ENCODE assay signal across 9 cellular contexts in genomic region chr16:29975134-29975538, GRCh38. TPM values are rescaled to one million over a fixed set of nuclear protein-coding genes. Genes with fewer than 3 reads are reported as not detected.
DNase-seq lines count a peak whose midpoint lies in the region; ATAC-seq and TF ChIP-seq lines count a peak whose summit lies in the region.
"Had no signal": no experiment of that assay in that cellular context is flagged by ENCODE, and none has a peak within 500 bp of the region (broad histone marks: within the 10 kb centered on the region; RNA-seq: fewer than 3 reads in every experiment).

No MANE protein-coding gene starts in this region.

- peak overlapping the region; percentile 75 to 99 (median 96) for H3K4me3 ChIP-seq in BLaER1 treated with 17β-estradiol and CSF1 and Interleukin-3, amounts not matched to agents 10 nM and 100 nM
- peak overlapping the region; percentile 89 for H3K4me3 ChIP-seq in NT2/D1 (ENCODE audit: insufficient read length, low read depth)
- peak overlapping the region; percentile 100 for H3K4me3 ChIP-seq in effector memory CD4-positive, alpha-beta T cell (ENCODE audit: insufficient read depth, low read depth, low read length, poor library complexity, severe bottlenecking)

- peaks cover 32 to 59% (median 50%) of the 10 kb centered on the region in 11 experiments for H4K20me1 ChIP-seq in BLaER1 treated with 17β-estradiol and CSF1 and Interleukin-3, amounts not matched to agents 10 nM and 100 nM

- peaks cover 37 to 60% (median 51%) of the 10 kb centered on the region in 11 experiments for H3K36me3 ChIP-seq in BLaER1 treated with 17β-estradiol and CSF1 and Interleukin-3, amounts not matched to agents 10 nM and 100 nM
- peaks cover 47% of the 10 kb centered on the region for H3K36me3 ChIP-seq in NT2/D1 (ENCODE audit: insufficient read depth, insufficient read length, low read length)
- peaks cover 28% of the 10 kb centered on the region for H3K36me3 ChIP-seq in effector memory CD4-positive, alpha-beta T cell (ENCODE audit: control insufficient read depth, insufficient read depth, low read length)

- H3K4me1 Mint-ChIP-seq in neural crest cell, result peaks cover 38% of the 10 kb centered on the region

- H3K27ac ChIP-seq in BLaER1 treated with 17β-estradiol and CSF1 and Interleukin-3, amounts not matched to agents 10 nM and 100 nM, result peak overlapping the region in 9 of 11 experiments; percentile 79 to 89 (median 84); a peak in 12 of 22 replicates
- H3K27ac ChIP-seq in effector memory CD4-positive, alpha-beta T cell (ENCODE audit: insufficient read depth, low read length, poor library complexity, severe bottlenecking), result peak overlapping the region; percentile 91

- H3K27ac Mint-ChIP-seq in neural crest cell (ENCODE audit: unreplicated experiment), result peak overlapping the region; percentile 83

- TF ChIP-seq CTCF in neural crest cell (conservative IDR thresholded peaks at IDR 0.05), result no peak

- DNase-seq in NT2/D1 (ENCODE audit: low read depth, low spot score), result no peak
- no peak for DNase-seq in effector memory CD4-positive, alpha-beta T cell
- DNase-seq in neural crest cell (ENCODE audit: low read depth, low spot score), result no peak
- no peak for DNase-seq in effector CD8-positive, alpha-beta T cell (lab: John Stamatoyannopoulos, UW)
- DNase-seq in iPS-NIHi7 (ENCODE audit: extremely low spot score), result no peak
- no peak for DNase-seq in activated CD4-positive, alpha-beta T cell treated with anti-CD3 and anti-CD28 coated beads for 48 hours
- DNase-seq: NCI-H2227 treated with DMSO at 0.1 percent for 48 hours had no signal

- no peak for ATAC-seq in GM21786 (IDR thresholded peaks at IDR 0.05; ENCODE audit: unreplicated experiment)

- peak overlapping the region; percentile 83 to 95 (median 93) for H3K9ac ChIP-seq in BLaER1 treated with 17β-estradiol and CSF1 and Interleukin-3, amounts not matched to agents 10 nM and 100 nM
- H3K9ac ChIP-seq in NT2/D1 (ENCODE audit: insufficient read length, low read depth), result peak overlapping the region; percentile 97

- peak overlapping the region; percentile 96 to 100 (median 99) for H3K4me2 ChIP-seq in BLaER1 treated with 17β-estradiol and CSF1 and Interleukin-3, amounts not matched to agents 10 nM and 100 nM

- H3K4me1 ChIP-seq in BLaER1 treated with 17β-estradiol and CSF1 and Interleukin-3, amounts not matched to agents 10 nM and 100 nM, result peaks cover 36 to 59% (median 48%) of the 10 kb centered on the region in 10 experiments
- peaks cover 7% of the 10 kb centered on the region for H3K4me1 ChIP-seq in NT2/D1 (ENCODE audit: insufficient read depth, insufficient read length)
- peaks cover 25% of the 10 kb centered on the region for H3K4me1 ChIP-seq in effector memory CD4-positive, alpha-beta T cell (ENCODE audit: control insufficient read depth, insufficient read depth, low read length, poor library complexity, severe bottlenecking)

- H3K27me3 ChIP-seq in BLaER1 treated with 17β-estradiol and CSF1 and Interleukin-3, amounts not matched to agents 10 nM and 100 nM, result no peaks in the 10 kb centered on the region
- H3K27me3 ChIP-seq in NT2/D1 (ENCODE audit: insufficient read depth, insufficient read length), result peaks cover 10% of the 10 kb centered on the region
- no peaks in the 10 kb centered on the region for H3K27me3 ChIP-seq in effector memory CD4-positive, alpha-beta T cell (replicated peaks; ENCODE audit: control insufficient read depth, insufficient read depth, low read length, poor library complexity, severe bottlenecking)

- H3K9me3 ChIP-seq in BLaER1 treated with 17β-estradiol and CSF1 and Interleukin-3, amounts not matched to agents 10 nM and 100 nM (replicated peaks in 1 of 11), result peaks cover 0 to 9% (median 5%) of the 10 kb centered on the region in 11 experiments; a peak in 10 of 22 replicates
- peaks cover 16% of the 10 kb centered on the region for H3K9me3 ChIP-seq in NT2/D1 (ENCODE audit: insufficient read depth, low read length)
- H3K9me3 ChIP-seq in effector memory CD4-positive, alpha-beta T cell (ENCODE audit: control insufficient read depth, low read length), result no peaks in the 10 kb centered on the region

- H3K9me3 Mint-ChIP-seq in neural crest cell, result peaks cover 6% of the 10 kb centered on the region

- no peaks in the 10 kb centered on the region for H3K27me3 Mint-ChIP-seq in neural crest cell (ENCODE audit: low read depth)

- peaks cover 22% of the 10 kb centered on the region for H3K36me3 Mint-ChIP-seq in neural crest cell (ENCODE audit: low read depth)

- peak overlapping the region; percentile 98 for H3K4me3 Mint-ChIP-seq in neural crest cell

RNA-seq across cellular contexts. Expression of gene TAOK2, which starts 1.5 kb away (rescaled TPM):
- total RNA-seq in neural crest cell, result 67.7 and 73.2 TPM in 2 replicates

RNA-seq across cellular contexts. Expression of gene TMEM219, which starts 13.3 kb away (rescaled TPM):
- 70.7 and 74.0 TPM in 2 replicates for total RNA-seq in neural crest cell

RNA-seq across cellular contexts. Expression of gene HIRIP3, which starts 20.3 kb away (rescaled TPM):
- 31.8 and 34.8 TPM in 2 replicates for total RNA-seq in neural crest cell

RNA-seq across cellular contexts. Expression of gene INO80E, which starts 20.9 kb away (rescaled TPM):
- 81.9 and 88.6 TPM in 2 replicates for total RNA-seq in neural crest cell

RNA-seq across cellular contexts. Expression of gene DOC2A, which starts 35.7 kb away (rescaled TPM):
- total RNA-seq in neural crest cell, result 5.7 and 6.4 TPM in 2 replicates
